In genomic region chr12:31832740-31833540, GRCh38 we compare ENCODE assay signal across 1 cellular context.
TF ChIP-seq lines count a peak whose summit lies in the region.

No MANE protein-coding gene starts in this region.

TF ChIP-seq in HepG2, 621 proteins besides CTCF, POLR2A, EP300 and RAD21 (continued from another document):
- TF ChIP-seq STAT6 (CRISPR knock-in tag; IDR thresholded peaks at IDR 0.05; ENCODE audit: borderline replicate concordance) (no peak), MEIS1 (CRISPR knock-in tag; IDR thresholded peaks at IDR 0.05; ENCODE audit: borderline replicate concordance) (no peak), ZNF33A (CRISPR knock-in tag; IDR thresholded peaks at IDR 0.05; ENCODE audit: borderline replicate concordance) (no peak), NFKB2 (CRISPR knock-in tag; IDR thresholded peaks at IDR 0.05; ENCODE audit: borderline replicate concordance) (no peak), SAFB2 (CRISPR knock-in tag; IDR thresholded peaks at IDR 0.05; ENCODE audit: borderline replicate concordance, low read depth) (no peak), SKIL (CRISPR knock-in tag; IDR thresholded peaks at IDR 0.05; ENCODE audit: borderline replicate concordance) (no peak), REXO4 (CRISPR knock-in tag; IDR thresholded peaks at IDR 0.05; ENCODE audit: borderline replicate concordance) (no peak)
